Comparison of ENCODE assay signal across 1 cellular context in genomic region chr19:7069042-7069903, GRCh38.
A peak's percentile ranks its signal among the peaks of the same experiment; 100 is the strongest.
TF ChIP-seq lines count a peak whose summit lies in the region.

Gene ZNF557 (plus strand): TSS chr19:7069703. CDS start chr19:7075075, 5,372 bp downstream.

TF ChIP-seq in HepG2, 621 proteins besides CTCF, POLR2A, EP300 and RAD21 (continued from another document and continues in another):
- TF ChIP-seq ARID4A (CRISPR knock-in tag; IDR thresholded peaks at IDR 0.05; ENCODE audit: borderline replicate concordance) (peak; percentile 98), ZFP41 (CRISPR knock-in tag; IDR thresholded peaks at IDR 0.05; ENCODE audit: borderline replicate concordance) (0 out of 2 replicates have a peak, but pooled peaks have one; percentile 40), TOPORS (CRISPR knock-in tag; IDR thresholded peaks at IDR 0.05) (no peak), TRIM24 (CRISPR knock-in tag; IDR thresholded peaks at IDR 0.05) (no peak), KLF13 (CRISPR knock-in tag; IDR thresholded peaks at IDR 0.05) (0 out of 2 replicates have a peak, but pooled peaks have one; percentile 56), PTBP1 (IDR thresholded peaks at IDR 0.05; ENCODE audit: low read depth, low read length, poor library complexity, severe bottlenecking) (peak; percentile 50), POGZ (CRISPR knock-in tag; IDR thresholded peaks at IDR 0.05) (peak; percentile 46; the same call in 1 of the 2 replicates), ZNF549 (CRISPR knock-in tag; IDR thresholded peaks at IDR 0.05) (no peak; the same call in 1 of the 2 replicates), GABPB1 (CRISPR knock-in tag; IDR thresholded peaks at IDR 0.05) (peak; percentile 97), SOX5 (CRISPR knock-in tag; IDR thresholded peaks at IDR 0.05; ENCODE audit: borderline replicate concordance) (peak; percentile 10; the same call in 1 of the 2 replicates), ZNF234 (CRISPR knock-in tag; conservative IDR thresholded peaks at IDR 0.05) (no peak), ZBTB33 (CRISPR knock-in tag; IDR thresholded peaks at IDR 0.05) (no peak), ZBTB7A (CRISPR knock-in tag; IDR thresholded peaks at IDR 0.05) (peak; percentile 55), ZNF883 (CRISPR knock-in tag; IDR thresholded peaks at IDR 0.05; ENCODE audit: not compliant biosample characterization) (peak; percentile 44), ZNF552 (CRISPR knock-in tag; IDR thresholded peaks at IDR 0.05; ENCODE audit: borderline replicate concordance) (no peak), ZNF225 (CRISPR knock-in tag; IDR thresholded peaks at IDR 0.05) (peak; percentile 34; the same call in 1 of the 2 replicates), ZNF138 (CRISPR knock-in tag; IDR thresholded peaks at IDR 0.05; ENCODE audit: low read depth) (no peak), BCL6 (CRISPR knock-in tag; IDR thresholded peaks at IDR 0.05) (peak; percentile 22; the same call in 1 of the 2 replicates), ARNT2 (CRISPR knock-in tag; IDR thresholded peaks at IDR 0.05; ENCODE audit: low read depth) (0 out of 2 replicates have a peak, but pooled peaks have one; percentile 55), ETV6 (CRISPR knock-in tag; conservative IDR thresholded peaks at IDR 0.05) (peak; percentile 53), ZNF678 (CRISPR knock-in tag; IDR thresholded peaks at IDR 0.05) (no peak), MXD3 (CRISPR knock-in tag; IDR thresholded peaks at IDR 0.05) (0 out of 2 replicates have a peak, but pooled peaks have one; percentile 44), MED13 (CRISPR knock-in tag; IDR thresholded peaks at IDR 0.05) (0 out of 2 replicates have a peak, but pooled peaks have one; percentile 28), MAF1 (CRISPR knock-in tag; IDR thresholded peaks at IDR 0.05; ENCODE audit: borderline replicate concordance) (0 out of 2 replicates have a peak, but pooled peaks have one; percentile 52), HNRNPLL (IDR thresholded peaks at IDR 0.05; ENCODE audit: low read depth, low read length, poor library complexity, severe bottlenecking) (peak; percentile 50), CCAR2 (optimal IDR thresholded peaks at IDR 0.05; ENCODE audit: low read depth, low read length) (no peak), MED8 (CRISPR knock-in tag; IDR thresholded peaks at IDR 0.05; ENCODE audit: insufficient replicate concordance) (peak; percentile 24), AKAP8 (CRISPR knock-in tag; IDR thresholded peaks at IDR 0.05) (no peak), RBM22 (optimal IDR thresholded peaks at IDR 0.05; ENCODE audit: low read length) (peak; percentile 24), DPF2 (CRISPR knock-in tag; IDR thresholded peaks at IDR 0.05; ENCODE audit: borderline replicate concordance, low read depth) (no peak), ASH2L (IDR thresholded peaks at IDR 0.05; ENCODE audit: insufficient read length, low read depth, low read length) (peak; percentile 89), XRCC5 (optimal IDR thresholded peaks at IDR 0.05; ENCODE audit: low read length) (peak; percentile 34), ISL2 (CRISPR knock-in tag; IDR thresholded peaks at IDR 0.05) (peak; percentile 42; the same call in 1 of the 2 replicates)
- TF ChIP-seq, protein P1, sequence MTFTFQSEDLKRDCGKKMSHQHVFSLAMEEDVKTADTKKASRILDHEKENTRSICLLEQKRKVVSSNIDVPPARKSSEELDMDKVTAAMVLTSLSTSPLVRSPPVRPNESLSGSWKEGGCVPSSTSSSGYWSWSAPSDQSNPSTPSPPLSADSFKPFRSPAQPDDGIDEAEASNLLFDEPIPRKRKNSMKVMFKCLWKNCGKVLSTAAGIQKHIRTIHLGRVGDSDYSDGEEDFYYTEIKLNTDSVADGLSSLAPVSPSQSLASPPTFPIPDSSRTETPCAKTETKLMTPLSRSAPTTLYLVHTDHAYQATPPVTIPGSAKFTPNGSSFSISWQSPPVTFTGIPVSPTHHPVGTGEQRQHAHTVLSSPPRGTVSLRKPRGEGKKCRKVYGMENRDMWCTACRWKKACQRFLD (CRISPR knock-in tag; IDR thresholded peaks at IDR 0.05; ENCODE audit: borderline replicate concordance) = peak; percentile 78
- TF ChIP-seq, protein P2, sequence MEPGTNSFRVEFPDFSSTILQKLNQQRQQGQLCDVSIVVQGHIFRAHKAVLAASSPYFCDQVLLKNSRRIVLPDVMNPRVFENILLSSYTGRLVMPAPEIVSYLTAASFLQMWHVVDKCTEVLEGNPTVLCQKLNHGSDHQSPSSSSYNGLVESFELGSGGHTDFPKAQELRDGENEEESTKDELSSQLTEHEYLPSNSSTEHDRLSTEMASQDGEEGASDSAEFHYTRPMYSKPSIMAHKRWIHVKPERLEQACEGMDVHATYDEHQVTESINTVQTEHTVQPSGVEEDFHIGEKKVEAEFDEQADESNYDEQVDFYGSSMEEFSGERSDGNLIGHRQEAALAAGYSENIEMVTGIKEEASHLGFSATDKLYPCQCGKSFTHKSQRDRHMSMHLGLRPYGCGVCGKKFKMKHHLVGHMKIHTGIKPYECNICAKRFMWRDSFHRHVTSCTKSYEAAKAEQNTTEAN (CRISPR knock-in tag; conservative IDR thresholded peaks at IDR 0.05) = peak; percentile 50; the same call in 1 of the 2 replicates
- TF ChIP-seq, protein P3, sequence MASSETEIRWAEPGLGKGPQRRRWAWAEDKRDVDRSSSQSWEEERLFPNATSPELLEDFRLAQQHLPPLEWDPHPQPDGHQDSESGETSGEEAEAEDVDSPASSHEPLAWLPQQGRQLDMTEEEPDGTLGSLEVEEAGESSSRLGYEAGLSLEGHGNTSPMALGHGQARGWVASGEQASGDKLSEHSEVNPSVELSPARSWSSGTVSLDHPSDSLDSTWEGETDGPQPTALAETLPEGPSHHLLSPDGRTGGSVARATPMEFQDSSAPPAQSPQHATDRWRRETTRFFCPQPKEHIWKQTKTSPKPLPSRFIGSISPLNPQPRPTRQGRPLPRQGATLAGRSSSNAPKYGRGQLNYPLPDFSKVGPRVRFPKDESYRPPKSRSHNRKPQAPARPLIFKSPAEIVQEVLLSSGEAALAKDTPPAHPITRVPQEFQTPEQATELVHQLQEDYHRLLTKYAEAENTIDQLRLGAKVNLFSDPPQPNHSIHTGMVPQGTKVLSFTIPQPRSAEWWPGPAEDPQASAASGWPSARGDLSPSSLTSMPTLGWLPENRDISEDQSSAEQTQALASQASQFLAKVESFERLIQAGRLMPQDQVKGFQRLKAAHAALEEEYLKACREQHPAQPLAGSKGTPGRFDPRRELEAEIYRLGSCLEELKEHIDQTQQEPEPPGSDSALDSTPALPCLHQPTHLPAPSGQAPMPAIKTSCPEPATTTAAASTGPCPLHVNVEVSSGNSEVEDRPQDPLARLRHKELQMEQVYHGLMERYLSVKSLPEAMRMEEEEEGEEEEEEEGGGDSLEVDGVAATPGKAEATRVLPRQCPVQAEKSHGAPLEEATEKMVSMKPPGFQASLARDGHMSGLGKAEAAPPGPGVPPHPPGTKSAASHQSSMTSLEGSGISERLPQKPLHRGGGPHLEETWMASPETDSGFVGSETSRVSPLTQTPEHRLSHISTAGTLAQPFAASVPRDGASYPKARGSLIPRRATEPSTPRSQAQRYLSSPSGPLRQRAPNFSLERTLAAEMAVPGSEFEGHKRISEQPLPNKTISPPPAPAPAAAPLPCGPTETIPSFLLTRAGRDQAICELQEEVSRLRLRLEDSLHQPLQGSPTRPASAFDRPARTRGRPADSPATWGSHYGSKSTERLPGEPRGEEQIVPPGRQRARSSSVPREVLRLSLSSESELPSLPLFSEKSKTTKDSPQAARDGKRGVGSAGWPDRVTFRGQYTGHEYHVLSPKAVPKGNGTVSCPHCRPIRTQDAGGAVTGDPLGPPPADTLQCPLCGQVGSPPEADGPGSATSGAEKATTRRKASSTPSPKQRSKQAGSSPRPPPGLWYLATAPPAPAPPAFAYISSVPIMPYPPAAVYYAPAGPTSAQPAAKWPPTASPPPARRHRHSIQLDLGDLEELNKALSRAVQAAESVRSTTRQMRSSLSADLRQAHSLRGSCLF (CRISPR knock-in tag; IDR thresholded peaks at IDR 0.05; ENCODE audit: borderline replicate concordance) = no peak
- TF ChIP-seq, protein P4, sequence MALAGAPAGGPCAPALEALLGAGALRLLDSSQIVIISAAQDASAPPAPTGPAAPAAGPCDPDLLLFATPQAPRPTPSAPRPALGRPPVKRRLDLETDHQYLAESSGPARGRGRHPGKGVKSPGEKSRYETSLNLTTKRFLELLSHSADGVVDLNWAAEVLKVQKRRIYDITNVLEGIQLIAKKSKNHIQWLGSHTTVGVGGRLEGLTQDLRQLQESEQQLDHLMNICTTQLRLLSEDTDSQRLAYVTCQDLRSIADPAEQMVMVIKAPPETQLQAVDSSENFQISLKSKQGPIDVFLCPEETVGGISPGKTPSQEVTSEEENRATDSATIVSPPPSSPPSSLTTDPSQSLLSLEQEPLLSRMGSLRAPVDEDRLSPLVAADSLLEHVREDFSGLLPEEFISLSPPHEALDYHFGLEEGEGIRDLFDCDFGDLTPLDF (CRISPR knock-in tag; IDR thresholded peaks at IDR 0.05) = peak; percentile 43
- TF ChIP-seq, protein P5, sequence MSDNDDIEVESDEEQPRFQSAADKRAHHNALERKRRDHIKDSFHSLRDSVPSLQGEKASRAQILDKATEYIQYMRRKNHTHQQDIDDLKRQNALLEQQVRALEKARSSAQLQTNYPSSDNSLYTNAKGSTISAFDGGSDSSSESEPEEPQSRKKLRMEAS (IDR thresholded peaks at IDR 0.05) = peak; percentile 65
- TF ChIP-seq, protein P6, sequence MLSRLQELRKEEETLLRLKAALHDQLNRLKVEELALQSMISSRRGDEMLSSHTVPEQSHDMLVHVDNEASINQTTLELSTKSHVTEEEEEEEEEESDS (CRISPR knock-in tag; IDR thresholded peaks at IDR 0.05; ENCODE audit: borderline replicate concordance) = peak; percentile 70; the same call in 1 of the 2 replicates
- TF ChIP-seq, protein P7, sequence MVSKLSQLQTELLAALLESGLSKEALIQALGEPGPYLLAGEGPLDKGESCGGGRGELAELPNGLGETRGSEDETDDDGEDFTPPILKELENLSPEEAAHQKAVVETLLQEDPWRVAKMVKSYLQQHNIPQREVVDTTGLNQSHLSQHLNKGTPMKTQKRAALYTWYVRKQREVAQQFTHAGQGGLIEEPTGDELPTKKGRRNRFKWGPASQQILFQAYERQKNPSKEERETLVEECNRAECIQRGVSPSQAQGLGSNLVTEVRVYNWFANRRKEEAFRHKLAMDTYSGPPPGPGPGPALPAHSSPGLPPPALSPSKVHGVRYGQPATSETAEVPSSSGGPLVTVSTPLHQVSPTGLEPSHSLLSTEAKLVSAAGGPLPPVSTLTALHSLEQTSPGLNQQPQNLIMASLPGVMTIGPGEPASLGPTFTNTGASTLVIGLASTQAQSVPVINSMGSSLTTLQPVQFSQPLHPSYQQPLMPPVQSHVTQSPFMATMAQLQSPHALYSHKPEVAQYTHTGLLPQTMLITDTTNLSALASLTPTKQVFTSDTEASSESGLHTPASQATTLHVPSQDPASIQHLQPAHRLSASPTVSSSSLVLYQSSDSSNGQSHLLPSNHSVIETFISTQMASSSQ (IDR thresholded peaks at IDR 0.05; ENCODE audit: low read depth) = no peak; the same call in 1 of the 2 replicates
- TF ChIP-seq, protein P7 (CRISPR knock-in tag; IDR thresholded peaks at IDR 0.05; ENCODE audit: borderline replicate concordance) = 0 out of 2 replicates have a peak, but pooled peaks have one; percentile 29
